In the genomic region with DNA sequence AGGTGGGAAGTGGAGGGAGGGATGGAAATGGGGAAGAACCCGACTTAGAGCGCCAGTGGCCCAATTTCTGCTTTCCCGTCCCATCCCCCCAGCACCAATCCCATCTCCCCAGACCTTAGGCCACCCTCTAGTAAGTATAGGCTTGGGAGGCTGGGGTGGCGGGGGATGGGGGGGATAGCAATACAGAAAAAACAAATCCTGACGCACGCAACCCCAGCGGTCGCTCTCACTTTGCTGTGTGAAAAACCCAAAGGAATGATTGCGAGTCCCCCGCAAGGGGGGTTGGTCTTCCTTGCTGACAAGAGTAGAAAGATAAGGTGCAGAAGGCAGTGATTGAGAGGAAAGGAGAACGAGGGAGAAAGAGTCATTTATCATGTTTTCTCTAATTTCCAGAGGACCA, we compare ENCODE assay signal across 8 cellular contexts. TPM values are rescaled to one million over a fixed set of nuclear protein-coding genes. Genes with fewer than 3 reads are reported as not detected.
DNase-seq lines count a peak whose midpoint lies in the region; ATAC-seq and TF ChIP-seq lines count a peak whose summit lies in the region.

No MANE protein-coding gene starts in this region.

- H4K20me1 ChIP-seq in neural cell (ENCODE audit: insufficient read depth) = no peaks in the 10 kb centered on the region

- H3K27ac Mint-ChIP-seq in CD14-positive monocyte = no peak overlapping the region

- TF ChIP-seq EP300 in neural cell (conservative IDR thresholded peaks at IDR 0.05; ENCODE audit: poor library complexity, severe bottlenecking) = no peak

- peak overlapping the region; percentile 62 to 88 for H3K4me3 Mint-ChIP-seq in CD14-positive monocyte

- H3K27me3 ChIP-seq in effector memory CD4-positive, alpha-beta T cell (replicated peaks; ENCODE audit: control insufficient read depth, insufficient read depth, low read length, poor library complexity, severe bottlenecking) = peaks cover 19% of the 10 kb centered on the region
- H3K27me3 ChIP-seq in neural cell (ENCODE audit: insufficient read depth, low read depth, low read length) = no peaks in the 10 kb centered on the region

- H3K9me3 ChIP-seq in effector memory CD4-positive, alpha-beta T cell (ENCODE audit: control insufficient read depth, low read length) = no peaks in the 10 kb centered on the region
- H3K9me3 ChIP-seq in neural cell (ENCODE audit: low read length) = no peaks in the 10 kb centered on the region

- H3K9me3 Mint-ChIP-seq in CD14-positive monocyte = peaks cover 0 to 7% (median 4%) of the 10 kb centered on the region in 7 donors

- H3K4me1 Mint-ChIP-seq in CD14-positive monocyte = peaks cover 10% of the 10 kb centered on the region

- peak overlapping the region; percentile 74 for H3K4me2 ChIP-seq in neural cell (ENCODE audit: low read length)

- intact Hi-C loops in CD14-positive monocyte (cut with micrococcal nuclease) = no loop called here

- ATAC-seq in GM18907 (IDR thresholded peaks at IDR 0.05; ENCODE audit: unreplicated experiment) (no peak), GM21515 (IDR thresholded peaks at IDR 0.05; ENCODE audit: unreplicated experiment) (no peak)

- peak overlapping the region; percentile 94 for H3K9ac ChIP-seq in neural cell (ENCODE audit: low read length)

- H3K4me1 ChIP-seq in effector memory CD4-positive, alpha-beta T cell (ENCODE audit: control insufficient read depth, insufficient read depth, low read length, poor library complexity, severe bottlenecking) = no peaks in the 10 kb centered on the region

- H3F3A ChIP-seq in neural cell (ENCODE audit: insufficient read depth, low read length, poor library complexity, severe bottlenecking) = peaks cover 10% of the 10 kb centered on the region

- TF ChIP-seq CTCF in CD14-positive monocyte (IDR thresholded peaks at IDR 0.05) (no peak), neural cell (IDR thresholded peaks at IDR 0.05; ENCODE audit: poor library complexity, severe bottlenecking) (no peak)

- no peaks in the 10 kb centered on the region for H3K36me3 ChIP-seq in effector memory CD4-positive, alpha-beta T cell (ENCODE audit: control insufficient read depth, insufficient read depth, low read length)
- H3K36me3 ChIP-seq in neural cell (ENCODE audit: insufficient read depth, low read length) = no peaks in the 10 kb centered on the region

- peaks cover 69% of the 10 kb centered on the region for H3K79me2 ChIP-seq in neural cell (replicated peaks; ENCODE audit: insufficient read depth, low read length)

- H3K27ac ChIP-seq in effector memory CD4-positive, alpha-beta T cell (ENCODE audit: insufficient read depth, low read length, poor library complexity, severe bottlenecking) = no peak overlapping the region
- H3K27ac ChIP-seq in neural cell (ENCODE audit: low read length) = peak overlapping the region; percentile 97

- peak overlapping the region; percentile 36 for H3K4me3 ChIP-seq in effector memory CD4-positive, alpha-beta T cell (ENCODE audit: insufficient read depth, low read depth, low read length, poor library complexity, severe bottlenecking)
- peak overlapping the region; percentile 79 for H3K4me3 ChIP-seq in neural cell (ENCODE audit: low read length)

- peaks cover 32 to 63% (median 40%) of the 10 kb centered on the region in 3 donors for H3K27me3 Mint-ChIP-seq in CD14-positive monocyte (ENCODE audit: low read depth in 3 of 3)

- TF ChIP-seq RAD21 in neural cell (conservative IDR thresholded peaks at IDR 0.05) = peak; percentile 38

- DNase-seq in CD14-positive monocyte (ENCODE audit: low spot score) (no peak), NCI-H2081 treated with DMSO at 0.1 percent for 48 hours (lab: John Stamatoyannopoulos, UW) (peak; percentile 30), MV-4-11 (lab: John Stamatoyannopoulos, UW) (no peak), 8988T (no peak)
- no peak for DNase-seq in effector memory CD4-positive, alpha-beta T cell

- H3K36me3 Mint-ChIP-seq in CD14-positive monocyte = peaks cover 0 to 4% of the 10 kb centered on the region in 2 donors

- peak overlapping the region; percentile 10 for H2AFZ ChIP-seq in neural cell (ENCODE audit: low read depth, low read length)

- no peaks in the 10 kb centered on the region for H3K9me2 ChIP-seq in neural cell (ENCODE audit: insufficient read depth, low read length)

TF ChIP-seq in neural cell, 6 proteins besides CTCF, POLR2A, EP300 and RAD21:
- TF ChIP-seq SMC3 (conservative IDR thresholded peaks at IDR 0.05; ENCODE audit: poor library complexity) (peak; percentile 39), POLR2AphosphoS5 (IDR thresholded peaks at IDR 0.05) (peak; percentile 44), MXI1 (conservative IDR thresholded peaks at IDR 0.05; ENCODE audit: poor library complexity, severe bottlenecking) (no peak)

RNA-seq across cellular contexts. Expression of a gene that starts 0.9 kb away (rescaled TPM):
- polyA plus RNA-seq in CD14-positive monocyte (under 1 TPM in 1 of 2 donors, not detected in 1; 0.09 TPM), neural cell (623 and 678 TPM in 2 replicates)
- 444 TPM in 2 replicates for polyA minus RNA-seq in neural cell

RNA-seq across cellular contexts. Expression of a gene that starts 52.2 kb away (rescaled TPM):
- 1 to 10 TPM; 6.0 to 7.6 TPM for polyA plus RNA-seq in CD14-positive monocyte
- polyA plus RNA-seq in neural cell = 222 and 242 TPM in 2 replicates
- polyA minus RNA-seq in neural cell = 267 and 291 TPM in 2 replicates

Comparison
In these comparisons a context has a peak if more than half of its experiments do, and no peak if none do; other contexts are left out.
1. RNA of a gene that starts 0.9 kb away (polyA plus RNA-seq): 623 to 678 TPM in neural cell; 0.09 TPM in CD14-positive monocyte; every median in the first group is over 100 times any median in the second.
2. RNA of a gene that starts 52.2 kb away (polyA plus RNA-seq): 222 to 242 TPM in neural cell; 6.0 to 7.6 TPM in CD14-positive monocyte; every median in the first group is over 10 times any median in the second.